ENCODE assay signal across 8 cellular contexts in the genomic region with DNA sequence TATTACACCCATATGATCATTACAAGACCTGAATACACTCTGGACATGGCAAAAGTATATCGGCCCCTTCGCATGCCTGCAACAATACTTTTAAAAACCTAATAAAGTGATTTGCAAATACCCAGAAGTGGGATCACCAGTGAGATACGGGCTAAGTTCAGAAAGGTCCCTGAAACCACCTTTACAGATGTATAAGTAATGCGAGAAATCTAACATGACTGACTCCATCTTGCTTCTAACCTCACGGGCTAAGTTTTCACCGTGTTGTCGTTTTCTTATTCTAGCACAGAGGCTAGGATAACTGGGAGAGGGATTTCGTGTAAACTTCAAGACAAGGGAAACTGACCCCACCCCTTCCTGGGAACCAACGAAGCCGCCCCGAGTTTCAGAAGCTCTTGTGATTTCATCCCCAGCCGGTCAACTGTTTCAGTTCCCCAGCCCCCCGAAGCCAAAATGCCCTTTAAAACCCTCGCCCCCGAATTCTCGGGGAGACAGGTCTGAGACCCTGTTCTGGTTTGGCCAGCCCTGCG. TPM values are rescaled to one million over a fixed set of nuclear protein-coding genes. Genes with fewer than 3 reads are reported as not detected.
A peak's percentile ranks its signal among the peaks of the same experiment; 100 is the strongest.
DNase-seq lines count a peak whose midpoint lies in the region; ATAC-seq and TF ChIP-seq lines count a peak whose summit lies in the region.

No MANE protein-coding gene starts in this region.

- peaks cover 17% of the 10 kb centered on the region for H3K4me1 ChIP-seq in DOHH2 (ENCODE audit: control insufficient read depth, low read length)
- H3K4me1 ChIP-seq in subcutaneous abdominal adipose tissue (ENCODE audit: control insufficient read depth in 5 of 5, insufficient read depth in 5 of 5, low read length in 5 of 5): peaks cover 0 to 42% (median 18%) of the 10 kb centered on the region in 5 donors

- DNase-seq in NCI-H510A treated with DMSO at 0.1 percent for 48 hours (lab: John Stamatoyannopoulos, UW) (peak; percentile 17), cerebellar cortex (ENCODE audit: low spot score) (peak; percentile 33), cerebellum (ENCODE audit: low spot score) (no peak)
- no peak for DNase-seq in stimulated activated CD4-positive, alpha-beta T cell treated with anti-CD3 and anti-CD28 coated beads, Interleukin-4, amount 100 ng/mL, for 4 hours

- no peaks in the 10 kb centered on the region for H3K9me2 ChIP-seq in DOHH2 (replicated peaks; ENCODE audit: control insufficient read depth, low read length)

- no peaks in the 10 kb centered on the region for H3K9me3 ChIP-seq in DOHH2 (ENCODE audit: control insufficient read depth, insufficient read depth, low read length)
- H3K9me3 ChIP-seq in subcutaneous abdominal adipose tissue (ENCODE audit: control insufficient read depth in 5 of 5, low read length in 5 of 5): no peaks in the 10 kb centered on the region

- H3F3A ChIP-seq in DOHH2 (ENCODE audit: control insufficient read depth, insufficient read depth): no peaks in the 10 kb centered on the region

- peak overlapping the region; percentile 76 to 86 (median 83) for H3K9ac ChIP-seq in subcutaneous abdominal adipose tissue (ENCODE audit: low read length in 5 of 5)

- H3K4me3 ChIP-seq in DOHH2 (ENCODE audit: low read length) (peak overlapping the region; percentile 82), subcutaneous abdominal adipose tissue (ENCODE audit: low read depth in 1 of 5, low read length in 5 of 5) (peak overlapping the region; percentile 79 to 91 (median 86))

- H3K36me3 ChIP-seq in DOHH2 (ENCODE audit: control insufficient read depth, low read length): no peaks in the 10 kb centered on the region
- no peaks in the 10 kb centered on the region for H3K36me3 ChIP-seq in subcutaneous abdominal adipose tissue (ENCODE audit: control insufficient read depth in 5 of 5, insufficient read depth in 5 of 5, low read length in 5 of 5)

- no peak overlapping the region for H3K27ac ChIP-seq in DOHH2 (ENCODE audit: low read depth, low read length)
- H3K27ac ChIP-seq in layer of hippocampus (ENCODE audit: low read depth, low read length): peak overlapping the region; percentile 87
- peak overlapping the region; percentile 72 for H3K27ac ChIP-seq in subcutaneous abdominal adipose tissue (ENCODE audit: low read depth, low read length)

- H3K4me2 ChIP-seq in DOHH2 (ENCODE audit: low read length): peak overlapping the region; percentile 87

- H3K79me2 ChIP-seq in DOHH2 (ENCODE audit: control insufficient read depth, low read length): no peaks in the 10 kb centered on the region

- TF ChIP-seq CTCF in DOHH2 (IDR thresholded peaks at IDR 0.05; ENCODE audit: low read depth, low read length, poor library complexity, severe bottlenecking): no peak

- ATAC-seq in GM21717 (IDR thresholded peaks at IDR 0.05; ENCODE audit: unreplicated experiment): peak; percentile 43

- H3K27me3 ChIP-seq in DOHH2 (ENCODE audit: control insufficient read depth, low read length) (peaks cover 26% of the 10 kb centered on the region), layer of hippocampus (ENCODE audit: control insufficient read depth, insufficient read depth, low read length) (no peaks in the 10 kb centered on the region), subcutaneous abdominal adipose tissue (ENCODE audit: control insufficient read depth in 5 of 5, insufficient read depth in 4 of 5, low read length in 5 of 5) (no peaks in the 10 kb centered on the region)

- no peaks in the 10 kb centered on the region for H4K20me1 ChIP-seq in DOHH2 (ENCODE audit: control insufficient read depth, insufficient read depth, low read depth, low read length)

RNA-seq across cellular contexts. Expression of a gene that starts 0.7 kb away (rescaled TPM):
- 13.8 TPM for total RNA-seq in cerebellum

RNA-seq across cellular contexts. Expression of a gene that starts 29.8 kb away (rescaled TPM):
- total RNA-seq in cerebellum: 2.4 TPM

Comparison
In these comparisons a context has a peak if more than half of its experiments do, and no peak if none do; other contexts are left out.
1. DNase-seq: peak in NCI-H510A treated with DMSO at 0.1 percent for 48 hours (single experiment) and cerebellar cortex (single experiment); none in cerebellum (single experiment) and stimulated activated CD4-positive, alpha-beta T cell treated with anti-CD3 and anti-CD28 coated beads, Interleukin-4, amount 100 ng/mL, for 4 hours (0 of 2).